ENCODE assay signal across 20 cellular contexts in the genomic region with DNA sequence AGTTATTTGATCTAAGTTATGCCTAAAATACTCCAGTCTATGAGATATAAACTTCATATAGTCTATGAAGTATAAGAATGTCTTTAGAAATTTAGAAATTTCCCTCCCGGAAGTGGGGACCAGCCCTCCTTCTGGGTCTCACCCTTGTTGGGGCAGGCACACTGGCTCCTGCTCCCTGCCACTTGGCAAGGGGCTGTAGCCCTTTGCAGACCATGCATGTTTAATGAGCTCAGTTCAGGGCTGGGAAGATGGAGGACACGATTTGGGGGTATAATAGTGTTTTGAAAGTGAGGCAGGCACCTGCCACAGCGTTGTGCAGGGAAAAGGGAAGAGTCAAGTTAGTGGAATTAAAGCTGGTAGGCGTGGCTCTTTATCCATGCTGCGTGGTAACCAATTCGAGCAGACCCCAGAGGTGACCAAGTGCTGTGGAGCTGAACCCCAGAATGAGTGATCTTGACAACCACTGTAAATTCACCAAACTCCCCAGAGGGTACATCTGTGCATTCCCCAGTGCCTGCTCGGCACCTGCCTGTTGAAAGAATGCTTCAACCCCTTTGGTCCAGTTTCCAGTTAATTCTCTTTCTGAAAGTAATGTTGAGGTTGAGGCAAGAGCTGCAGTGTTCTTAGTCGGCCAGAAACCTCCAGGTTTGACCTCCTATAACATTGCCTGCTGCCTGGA.
A peak's percentile ranks its signal among the peaks of the same experiment; 100 is the strongest.
DNase-seq lines count a peak whose midpoint lies in the region; ATAC-seq, FAIRE-seq and TF ChIP-seq lines count a peak whose summit lies in the region.
"Had no signal": no experiment of that assay in that cellular context is flagged by ENCODE, and none has a peak within 500 bp of the region (broad histone marks: within the 10 kb centered on the region; RNA-seq: fewer than 3 reads in every experiment).

No MANE protein-coding gene starts in this region.

- H3K4me3 Mint-ChIP-seq in stimulated activated memory B cell treated with anti-CD40 and anti-IgM and Interleukin-4, amounts not matched to agents 10 μg/mL and 1 μg/mL and 100 μg/mL, for 72 hours = peak overlapping the region; percentile 0
- H3K4me3 Mint-ChIP-seq: CD8-positive, alpha-beta memory T cell had no signal

- H3K4ac ChIP-seq in mesenchymal stem cell (ENCODE audit: low read depth in 1 of 2, low read length in 2 of 2) = no peak overlapping the region

- no peaks in the 10 kb centered on the region for H3K9me3 ChIP-seq in OCI-LY3 (ENCODE audit: insufficient read depth, low read length)
- H3K9me3 ChIP-seq in mesenchymal stem cell (ENCODE audit: control insufficient read depth, low read length) = no peaks in the 10 kb centered on the region
- H3K9me3 ChIP-seq in kidney (ENCODE audit: control insufficient read depth in 1 of 2, low read length in 2 of 2) = no peaks in the 10 kb centered on the region
- H3K9me3 ChIP-seq: BE2C had no signal

- no peak overlapping the region for H4K8ac ChIP-seq in mesenchymal stem cell (ENCODE audit: low read length)

- H3K9me3 Mint-ChIP-seq in stimulated activated memory B cell treated with anti-CD40 and anti-IgM and Interleukin-4, amounts not matched to agents 10 μg/mL and 1 μg/mL and 100 μg/mL, for 72 hours = no peaks in the 10 kb centered on the region
- H3K9me3 Mint-ChIP-seq: CD8-positive, alpha-beta memory T cell had no signal

- in situ Hi-C loops in GM13977 (cut with MboI; ENCODE audit: low pct_unique_long_range_greater_than_20kb, low sequenced_read_pairs, unreplicated experiment) = no loop called here

- H3K27me3 Mint-ChIP-seq in stimulated activated memory B cell treated with anti-CD40 and anti-IgM and Interleukin-4, amounts not matched to agents 10 μg/mL and 1 μg/mL and 100 μg/mL, for 72 hours = no peaks in the 10 kb centered on the region
- H3K27me3 Mint-ChIP-seq: CD8-positive, alpha-beta memory T cell had no signal

- peak overlapping the region; percentile 61 for H3K27ac ChIP-seq in OCI-LY3 (ENCODE audit: low read length)
- H3K27ac ChIP-seq in mesenchymal stem cell (ENCODE audit: low read length, poor library complexity, severe bottlenecking) = no peak overlapping the region
- no peak overlapping the region for H3K27ac ChIP-seq in kidney (ENCODE audit: low read depth in 2 of 2, low read length in 2 of 2)

- DNase-seq in GM13977 (ENCODE audit: low spot score) (peak; percentile 44), left colon (no peak), mesenchymal stem cell (no peak), kidney (no peak)
- DNase-seq: BE2C; CD8-positive, alpha-beta memory T cell; DMS 273 treated with DMSO at 0.1 percent for 48 hours; MM.1S; NCI-H1105 treated with DMSO at 0.1 percent for 48 hours; NCI-H187; NCI-H446 treated with DMSO at 0.1 percent for 48 hours; NCI-H774; SHP77 had no signal

- no peak overlapping the region for H3K18ac ChIP-seq in mesenchymal stem cell (ENCODE audit: low read depth in 1 of 2, low read length in 2 of 2)

- no peak overlapping the region for H3K23ac ChIP-seq in mesenchymal stem cell (ENCODE audit: low read length in 2 of 2)

- H3K4me2 ChIP-seq in OCI-LY3 (ENCODE audit: low read length) = peak overlapping the region; percentile 59
- H3K4me2 ChIP-seq in mesenchymal stem cell (ENCODE audit: low read length, poor library complexity, severe bottlenecking) = no peak overlapping the region

- H3K4me1 ChIP-seq in OCI-LY3 (ENCODE audit: low read length) = peaks cover 43% of the 10 kb centered on the region
- H3K4me1 ChIP-seq in mesenchymal stem cell (ENCODE audit: control insufficient read depth, insufficient read depth, low read depth, low read length) = peaks cover 9% of the 10 kb centered on the region
- H3K4me1 ChIP-seq in kidney (ENCODE audit: control insufficient read depth in 1 of 2, insufficient read depth in 1 of 2, low read depth in 1 of 2, low read length in 2 of 2) = peaks cover 0 to 4% of the 10 kb centered on the region in 2 donors
- H3K4me1 ChIP-seq: BE2C had no signal

- peaks cover 3% of the 10 kb centered on the region for H3K79me1 ChIP-seq in mesenchymal stem cell (replicated peaks; ENCODE audit: low read length, poor library complexity, severe bottlenecking)

- no peak overlapping the region for H2AK5ac ChIP-seq in mesenchymal stem cell (ENCODE audit: low read length, severe bottlenecking)

- H3K27me3 ChIP-seq in OCI-LY3 (ENCODE audit: low read depth, low read length) = no peaks in the 10 kb centered on the region
- no peaks in the 10 kb centered on the region for H3K27me3 ChIP-seq in mesenchymal stem cell (ENCODE audit: control insufficient read depth in 1 of 2, insufficient read depth in 1 of 2, low read length in 2 of 2)
- H3K27me3 ChIP-seq: BE2C had no signal

- peak overlapping the region; percentile 30 for H3K4me3 ChIP-seq in OCI-LY3 (ENCODE audit: low read length)
- no peak overlapping the region for H3K4me3 ChIP-seq in mesenchymal stem cell (ENCODE audit: insufficient read depth in 1 of 2, low read depth in 1 of 2, low read length in 2 of 2)
- no peak overlapping the region for H3K4me3 ChIP-seq in kidney (ENCODE audit: low read length in 2 of 2)

- H4K20me1 ChIP-seq in OCI-LY3 (ENCODE audit: insufficient read depth, low read length) = no peaks in the 10 kb centered on the region

- H3K14ac ChIP-seq in mesenchymal stem cell (ENCODE audit: low read length in 2 of 2) = no peak overlapping the region

- peaks cover 10% of the 10 kb centered on the region for H3K36me3 ChIP-seq in OCI-LY3 (replicated peaks; ENCODE audit: low read depth, low read length)
- H3K36me3 ChIP-seq in mesenchymal stem cell (ENCODE audit: control insufficient read depth in 1 of 2, insufficient read depth in 2 of 2, low read depth in 1 of 2, low read length in 2 of 2) = peaks cover 27 to 43% of the 10 kb centered on the region in 2 experiments
- peaks cover 3 to 5% of the 10 kb centered on the region in 2 donors for H3K36me3 ChIP-seq in kidney (ENCODE audit: control insufficient read depth in 1 of 2, insufficient read depth in 2 of 2, low read length in 2 of 2)
- H3K36me3 ChIP-seq: BE2C had no signal

- FAIRE-seq in kidney (lab: Jason Lieb, UNC) = no peak
- FAIRE-seq: GM18507, H1, RCC 7860 had no signal

- H4K91ac ChIP-seq in mesenchymal stem cell (ENCODE audit: low read length) = no peak overlapping the region

- H3K36me3 Mint-ChIP-seq in stimulated activated memory B cell treated with anti-CD40 and anti-IgM and Interleukin-4, amounts not matched to agents 10 μg/mL and 1 μg/mL and 100 μg/mL, for 72 hours = peaks cover 44% of the 10 kb centered on the region

- H3K4me1 Mint-ChIP-seq in stimulated activated memory B cell treated with anti-CD40 and anti-IgM and Interleukin-4, amounts not matched to agents 10 μg/mL and 1 μg/mL and 100 μg/mL, for 72 hours = peaks cover 33% of the 10 kb centered on the region

- ATAC-seq in HG02610 (IDR thresholded peaks at IDR 0.05; ENCODE audit: unreplicated experiment) (peak; percentile 43), left colon (no peak)
- peak; percentile 93 for ATAC-seq in stimulated activated memory B cell treated with anti-CD40 and anti-IgM and Interleukin-4, amounts not matched to agents 10 μg/mL and 1 μg/mL and 100 μg/mL, for 72 hours
- ATAC-seq: SK-N-SH treated with all-trans-retinoic acid at 6 μM for 48 hours had no signal

- intact Hi-C loops in left colon (cut with DNase I, micrococcal nuclease) = no loop called here
- intact Hi-C loops in kidney (cut with DNase I) = no loop called here

- TF ChIP-seq CTCF in GM13977 (IDR thresholded peaks at IDR 0.05; ENCODE audit: extremely low read depth, insufficient read depth, missing control alignments) (no peak), OCI-LY3 (IDR thresholded peaks at IDR 0.05; ENCODE audit: low read depth, low read length) (no peak), kidney (IDR thresholded peaks at IDR 0.05; ENCODE audit: borderline replicate concordance, extremely low read depth, insufficient read depth) (no peak)

- no peak overlapping the region for H2BK12ac ChIP-seq in mesenchymal stem cell (ENCODE audit: low read length in 2 of 2)

- no peak overlapping the region for H2BK120ac ChIP-seq in mesenchymal stem cell (ENCODE audit: low read depth, low read length)

- H2AFZ ChIP-seq in OCI-LY3 (ENCODE audit: low read depth, low read length) = no peak overlapping the region; the same call in 1 of the 2 replicates
- H2AFZ ChIP-seq in mesenchymal stem cell (ENCODE audit: low read depth, low read length) = no peak overlapping the region

- no peak overlapping the region for H2BK15ac ChIP-seq in mesenchymal stem cell (ENCODE audit: low read depth, poor library complexity, severe bottlenecking)

- WGBS in mesenchymal stem cell = 93% methylated on average over 7 of the region's 8 CpGs

- peak overlapping the region; percentile 20 for H3K27ac Mint-ChIP-seq in stimulated activated memory B cell treated with anti-CD40 and anti-IgM and Interleukin-4, amounts not matched to agents 10 μg/mL and 1 μg/mL and 100 μg/mL, for 72 hours

- H3K9ac ChIP-seq in OCI-LY3 (ENCODE audit: low read length) = no peak overlapping the region
- H3K9ac ChIP-seq in mesenchymal stem cell (ENCODE audit: low read length) = no peak overlapping the region
- H3K9ac ChIP-seq in kidney (ENCODE audit: low read length in 2 of 2) = no peak overlapping the region

- H3K79me2 ChIP-seq in OCI-LY3 (ENCODE audit: low read length) = no peaks in the 10 kb centered on the region

- no peak overlapping the region for H2BK5ac ChIP-seq in mesenchymal stem cell (ENCODE audit: low read depth, low read length, poor library complexity, severe bottlenecking)
